Comparison of ENCODE assay signal across 9 cellular contexts in the genomic region with DNA sequence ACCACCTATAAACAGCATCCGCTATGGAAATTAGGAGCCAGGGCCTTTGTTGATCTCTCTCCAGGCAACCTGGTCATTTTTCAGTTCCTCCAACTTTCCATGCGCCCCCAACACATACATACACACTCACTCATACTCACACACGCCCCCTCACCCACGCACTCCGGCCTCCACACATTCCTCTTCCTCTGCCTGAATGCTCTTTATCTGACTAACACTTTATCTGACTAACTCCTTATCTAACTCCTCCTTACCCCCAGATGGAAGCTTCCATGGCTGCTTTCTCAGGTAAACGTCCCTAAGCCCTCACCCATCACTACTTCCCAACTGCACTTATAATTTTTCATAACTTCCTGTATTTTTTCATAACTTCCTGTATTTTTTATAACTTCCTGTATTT. TPM values are rescaled to one million over a fixed set of nuclear protein-coding genes. Genes with fewer than 3 reads are reported as not detected.
A peak's percentile ranks its signal among the peaks of the same experiment; 100 is the strongest.
DNase-seq lines count a peak whose midpoint lies in the region; ATAC-seq and TF ChIP-seq lines count a peak whose summit lies in the region.
"Had no signal": no experiment of that assay in that cellular context is flagged by ENCODE, and none has a peak within 500 bp of the region (broad histone marks: within the 10 kb centered on the region; RNA-seq: fewer than 3 reads in every experiment).

No MANE protein-coding gene starts in this region.

- peak overlapping the region; percentile 2 to 88 (median 85) for H3K4me3 Mint-ChIP-seq in CD4-positive, CD25-positive, alpha-beta regulatory T cell
- H3K4me3 Mint-ChIP-seq in activated naive CD8-positive, alpha-beta T cell, result peak overlapping the region; percentile 83
- peak overlapping the region; percentile 81 to 96 (median 87) for H3K4me3 Mint-ChIP-seq in naive thymus-derived CD8-positive, alpha-beta T cell
- H3K4me3 Mint-ChIP-seq: nephron progenitor cell had no signal

- H3K27me3 ChIP-seq in CD4-positive, CD25-positive, alpha-beta regulatory T cell (ENCODE audit: control insufficient read depth, insufficient read depth, low read length), result no peaks in the 10 kb centered on the region
- H3K27me3 ChIP-seq in OCI-LY1 (ENCODE audit: insufficient read depth, low read length) (no peaks in the 10 kb centered on the region), esophagus squamous epithelium (no peaks in the 10 kb centered on the region)

- H3K9me2 ChIP-seq in OCI-LY1 (ENCODE audit: low read depth, low read length), result no peaks in the 10 kb centered on the region

- intact Hi-C loops in esophagus squamous epithelium (cut with DNase I), result no loop called here

- 56% methylated on average over 6 of the region's 6 CpGs for WGBS in esophagus squamous epithelium, 2 donors

- peak overlapping the region; percentile 43 for H3K27ac ChIP-seq in CD4-positive, CD25-positive, alpha-beta regulatory T cell (ENCODE audit: insufficient read depth, low read length, poor library complexity, severe bottlenecking)
- H3K27ac ChIP-seq in OCI-LY1 (ENCODE audit: low read depth, low read length, poor library complexity, severe bottlenecking), result no peak overlapping the region
- no peak overlapping the region for H3K27ac ChIP-seq in esophagus squamous epithelium

- H3K4me2 ChIP-seq in OCI-LY1 (ENCODE audit: low read length), result peak overlapping the region; percentile 27; the same call in 1 of the 2 replicates

- H3K4me1 ChIP-seq in CD4-positive, CD25-positive, alpha-beta regulatory T cell (ENCODE audit: control insufficient read depth, insufficient read depth, low read length, poor library complexity, severe bottlenecking), result peaks cover 16% of the 10 kb centered on the region
- H3K4me1 ChIP-seq in OCI-LY1 (ENCODE audit: insufficient read depth, low read length, severe bottlenecking), result peaks cover 11% of the 10 kb centered on the region
- H3K4me1 ChIP-seq in esophagus squamous epithelium, result peaks cover 8 to 26% (median 25%) of the 10 kb centered on the region in 3 donors

- peak overlapping the region; percentile 92 to 95 (median 94) for H3K27ac Mint-ChIP-seq in CD4-positive, CD25-positive, alpha-beta regulatory T cell
- H3K27ac Mint-ChIP-seq in activated naive CD8-positive, alpha-beta T cell, result peak overlapping the region; percentile 98
- peak overlapping the region; percentile 92 to 98 (median 95) for H3K27ac Mint-ChIP-seq in naive thymus-derived CD8-positive, alpha-beta T cell
- H3K27ac Mint-ChIP-seq: nephron progenitor cell had no signal

- peak overlapping the region; percentile 54 for H2AFZ ChIP-seq in OCI-LY1 (ENCODE audit: low read length)

- TF ChIP-seq CTCF in OCI-LY1 (IDR thresholded peaks at IDR 0.05; ENCODE audit: low read length), result no peak
- TF ChIP-seq CTCF in esophagus squamous epithelium (IDR thresholded peaks at IDR 0.05), result no peak

- no peaks in the 10 kb centered on the region for H3K9me3 ChIP-seq in CD4-positive, CD25-positive, alpha-beta regulatory T cell (ENCODE audit: control insufficient read depth in 2 of 2, low read length in 2 of 2)
- H3K9me3 ChIP-seq in OCI-LY1 (ENCODE audit: low read length) (no peaks in the 10 kb centered on the region), esophagus squamous epithelium (no peaks in the 10 kb centered on the region)

- H3F3A ChIP-seq in OCI-LY1 (ENCODE audit: insufficient read depth, low read length), result no peaks in the 10 kb centered on the region

- ATAC-seq in CD4-positive, CD25-positive, alpha-beta regulatory T cell (ENCODE audit: low read depth in 2 of 2), result no peak
- peak; percentile 45 to 60 for ATAC-seq in naive thymus-derived CD8-positive, alpha-beta T cell
- ATAC-seq in HG02678 (IDR thresholded peaks at IDR 0.05; ENCODE audit: unreplicated experiment), result no peak
- no peak for ATAC-seq in GM19328 (IDR thresholded peaks at IDR 0.05; ENCODE audit: unreplicated experiment)

- no peaks in the 10 kb centered on the region for H4K20me1 ChIP-seq in OCI-LY1 (ENCODE audit: insufficient read depth, low read length)

- H3K9ac ChIP-seq in OCI-LY1 (ENCODE audit: low read length), result no peak overlapping the region

- H3K27me3 Mint-ChIP-seq in CD4-positive, CD25-positive, alpha-beta regulatory T cell, result no peaks in the 10 kb centered on the region
- H3K27me3 Mint-ChIP-seq in activated naive CD8-positive, alpha-beta T cell, result no peaks in the 10 kb centered on the region
- no peaks in the 10 kb centered on the region for H3K27me3 Mint-ChIP-seq in naive thymus-derived CD8-positive, alpha-beta T cell

- CTCF ChIA-PET in HEK293T (lab: Yijun Ruan, JAX), result no interaction called here

- DNase-seq in CD4-positive, CD25-positive, alpha-beta regulatory T cell, result no peak
- no peak for DNase-seq in naive thymus-derived CD8-positive, alpha-beta T cell
- DNase-seq in HEK293T (ENCODE audit: extremely low spot score) (no peak), esophagus squamous epithelium (lab: John Stamatoyannopoulos, UW) (no peak)
- DNase-seq: nephron progenitor cell had no signal

- POLR2A ChIA-PET in naive thymus-derived CD8-positive, alpha-beta T cell (lab: Charles Lee), result interaction anchor here (0.8 to 4.0 kb wide), 7 partner anchors 8 to 37 kb away, joined by 3 to 19 read pairs (median 5); partner anchors contain the start of genes AURKA, CASS4 and CSTF1
- POLR2A ChIA-PET in HEK293T (lab: Yijun Ruan, JAX), result no interaction called here

- peaks cover 7% of the 10 kb centered on the region for H3K36me3 Mint-ChIP-seq in CD4-positive, CD25-positive, alpha-beta regulatory T cell
- peaks cover 12% of the 10 kb centered on the region for H3K36me3 Mint-ChIP-seq in activated naive CD8-positive, alpha-beta T cell
- H3K36me3 Mint-ChIP-seq in naive thymus-derived CD8-positive, alpha-beta T cell, result peaks cover 0 to 34% (median 2%) of the 10 kb centered on the region in 3 donors

- H3K79me2 ChIP-seq in OCI-LY1 (ENCODE audit: insufficient read depth, low read length), result no peaks in the 10 kb centered on the region

- H3K36me3 ChIP-seq in CD4-positive, CD25-positive, alpha-beta regulatory T cell (ENCODE audit: control insufficient read depth, insufficient read depth, low read length), result no peaks in the 10 kb centered on the region
- H3K36me3 ChIP-seq in OCI-LY1 (ENCODE audit: insufficient read depth, low read length) (no peaks in the 10 kb centered on the region), esophagus squamous epithelium (no peaks in the 10 kb centered on the region)

- no peak for TF ChIP-seq POLR2A in esophagus squamous epithelium (IDR thresholded peaks at IDR 0.05)

- peak overlapping the region; percentile 63 for H3K4me3 ChIP-seq in CD4-positive, CD25-positive, alpha-beta regulatory T cell (ENCODE audit: low read depth, low read length)
- H3K4me3 ChIP-seq in OCI-LY1 (ENCODE audit: low read depth, low read length, poor library complexity, severe bottlenecking) (peak overlapping the region; percentile 20), esophagus squamous epithelium (no peak overlapping the region)

- H3K9me3 Mint-ChIP-seq in CD4-positive, CD25-positive, alpha-beta regulatory T cell, result peaks cover 0 to 3% (median 0%) of the 10 kb centered on the region in 7 donors
- no peaks in the 10 kb centered on the region for H3K9me3 Mint-ChIP-seq in activated naive CD8-positive, alpha-beta T cell (ENCODE audit: low read depth)
- no peaks in the 10 kb centered on the region for H3K9me3 Mint-ChIP-seq in naive thymus-derived CD8-positive, alpha-beta T cell
- H3K9me3 Mint-ChIP-seq: nephron progenitor cell had no signal

- peaks cover 8 to 31% (median 21%) of the 10 kb centered on the region in 4 donors for H3K4me1 Mint-ChIP-seq in CD4-positive, CD25-positive, alpha-beta regulatory T cell
- peaks cover 75% of the 10 kb centered on the region for H3K4me1 Mint-ChIP-seq in activated naive CD8-positive, alpha-beta T cell (ENCODE audit: low read depth)
- peaks cover 42 to 83% (median 65%) of the 10 kb centered on the region in 4 donors for H3K4me1 Mint-ChIP-seq in naive thymus-derived CD8-positive, alpha-beta T cell
- H3K4me1 Mint-ChIP-seq: nephron progenitor cell had no signal

TF ChIP-seq in HEK293T, 16 proteins besides CTCF, POLR2A, EP300 and RAD21:
- TF ChIP-seq ARNT (IDR thresholded peaks at IDR 0.05) (no peak), HDGF (IDR thresholded peaks at IDR 0.05; ENCODE audit: borderline replicate concordance) (no peak), CTBP1 (IDR thresholded peaks at IDR 0.05; ENCODE audit: borderline replicate concordance) (no peak), ZNF384 (IDR thresholded peaks at IDR 0.05) (no peak), SP1 (IDR thresholded peaks at IDR 0.05) (no peak), ELF4 (IDR thresholded peaks at IDR 0.05) (no peak), FOXM1 (IDR thresholded peaks at IDR 0.05; ENCODE audit: borderline replicate concordance) (no peak)

RNA-seq across cellular contexts. Expression of gene CASS4, which starts 17.4 kb away (rescaled TPM):
- total RNA-seq in CD4-positive, CD25-positive, alpha-beta regulatory T cell, result 9.8 TPM
- 1 to 10 TPM in 3 of 4 donors, under 1 TPM in 1; 0.96 to 4.0 (median 2.9) TPM for polyA plus RNA-seq in CD4-positive, CD25-positive, alpha-beta regulatory T cell
- 10 to 100 TPM; 11.6 to 12.9 TPM for total RNA-seq in naive thymus-derived CD8-positive, alpha-beta T cell
- polyA plus RNA-seq in naive thymus-derived CD8-positive, alpha-beta T cell, result 10 to 100 TPM in 1 of 3 donors, 1 to 10 TPM in 2; 5.5 to 11.2 (median 7.1) TPM
- 1 to 10 TPM in 1 of 4 donors, under 1 TPM in 3; 0.22 to 1.3 (median 0.63) TPM for total RNA-seq in esophagus squamous epithelium

RNA-seq across cellular contexts. Expression of gene CSTF1, which starts 37.1 kb away (rescaled TPM):
- total RNA-seq in CD4-positive, CD25-positive, alpha-beta regulatory T cell, result 24.5 TPM
- polyA plus RNA-seq in CD4-positive, CD25-positive, alpha-beta regulatory T cell, result 10 to 100 TPM; 48.8 to 61.7 (median 56.4) TPM
- 10 to 100 TPM; 43.7 to 52.8 TPM for total RNA-seq in naive thymus-derived CD8-positive, alpha-beta T cell
- 10 to 100 TPM; 27.2 to 33.3 (median 27.7) TPM for polyA plus RNA-seq in naive thymus-derived CD8-positive, alpha-beta T cell
- total RNA-seq in esophagus squamous epithelium, result 10 to 100 TPM; 13.2 to 33.5 (median 24.1) TPM

RNA-seq across cellular contexts. Expression of gene AURKA, which starts 37.5 kb away (rescaled TPM):
- total RNA-seq in CD4-positive, CD25-positive, alpha-beta regulatory T cell, result 3.6 TPM
- polyA plus RNA-seq in CD4-positive, CD25-positive, alpha-beta regulatory T cell, result 1 to 10 TPM; 2.1 to 4.2 (median 3.5) TPM
- total RNA-seq in naive thymus-derived CD8-positive, alpha-beta T cell, result 1 to 10 TPM in 1 of 2 experiments, under 1 TPM in 1; 0.85 to 1.3 TPM
- under 1 TPM; 0.19 to 0.50 (median 0.44) TPM for polyA plus RNA-seq in naive thymus-derived CD8-positive, alpha-beta T cell
- total RNA-seq in esophagus squamous epithelium, result 10 to 100 TPM in 2 of 4 donors, 1 to 10 TPM in 2; 2.9 to 25.8 (median 12.3) TPM

RNA-seq across cellular contexts. Expression of gene RTF2, which starts 38.9 kb away (rescaled TPM):
- 74.3 TPM for total RNA-seq in CD4-positive, CD25-positive, alpha-beta regulatory T cell
- 100 to 1,000 TPM; 110 to 133 (median 123) TPM for polyA plus RNA-seq in CD4-positive, CD25-positive, alpha-beta regulatory T cell
- total RNA-seq in naive thymus-derived CD8-positive, alpha-beta T cell, result 10 to 100 TPM; 65.1 to 69.0 TPM
- polyA plus RNA-seq in naive thymus-derived CD8-positive, alpha-beta T cell, result 100 to 1,000 TPM; 121 to 147 (median 138) TPM
- 10 to 100 TPM; 40.3 to 53.6 (median 44.7) TPM for total RNA-seq in esophagus squamous epithelium

Comparison
In these comparisons a context has a peak if more than half of its experiments do, and no peak if none do; other contexts are left out.
1. ATAC-seq: peak in naive thymus-derived CD8-positive, alpha-beta T cell (2 of 2); none in CD4-positive, CD25-positive, alpha-beta regulatory T cell (0 of 2), HG02678 (single experiment) and GM19328 (single experiment).
2. H3K4me3 ChIP-seq: peak in CD4-positive, CD25-positive, alpha-beta regulatory T cell (single experiment) and OCI-LY1 (single experiment); none in esophagus squamous epithelium (0 of 4).
3. Peak in every context shown above with its lines, with median percentiles within 50 percentile points of each other: H3K27ac Mint-ChIP-seq and H3K4me3 Mint-ChIP-seq.